Comparison of ENCODE assay signal across 1 cellular context in genomic region chr4:138561276-138561880, GRCh38.
TF ChIP-seq lines count a peak whose summit lies in the region.

No MANE protein-coding gene starts in this region.

TF ChIP-seq in IMR-90, 13 proteins besides CTCF, POLR2A, EP300 and RAD21:
- no peak for TF ChIP-seq USF2 (IDR thresholded peaks at IDR 0.05; ENCODE audit: low read depth, low read length)
- TF ChIP-seq MXI1 (IDR thresholded peaks at IDR 0.05; ENCODE audit: borderline replicate concordance, low read depth, low read length) = no peak
- TF ChIP-seq BHLHE40 (IDR thresholded peaks at IDR 0.05; ENCODE audit: low read depth, low read length) = no peak
- TF ChIP-seq RCOR1 (IDR thresholded peaks at IDR 0.05; ENCODE audit: insufficient replicate concordance, low read length) = no peak
- TF ChIP-seq CHD1 (IDR thresholded peaks at IDR 0.05; ENCODE audit: low read depth, low read length) = no peak
- TF ChIP-seq FOS (IDR thresholded peaks at IDR 0.05; ENCODE audit: low read depth, low read length) = no peak
- TF ChIP-seq MAFK (IDR thresholded peaks at IDR 0.05; ENCODE audit: low read depth, low read length) = no peak
- TF ChIP-seq CEBPB (IDR thresholded peaks at IDR 0.05; ENCODE audit: low read depth, low read length) = no peak
TF ChIP-seq in IMR-90: peak in this region for 0.
